In the genomic region with DNA sequence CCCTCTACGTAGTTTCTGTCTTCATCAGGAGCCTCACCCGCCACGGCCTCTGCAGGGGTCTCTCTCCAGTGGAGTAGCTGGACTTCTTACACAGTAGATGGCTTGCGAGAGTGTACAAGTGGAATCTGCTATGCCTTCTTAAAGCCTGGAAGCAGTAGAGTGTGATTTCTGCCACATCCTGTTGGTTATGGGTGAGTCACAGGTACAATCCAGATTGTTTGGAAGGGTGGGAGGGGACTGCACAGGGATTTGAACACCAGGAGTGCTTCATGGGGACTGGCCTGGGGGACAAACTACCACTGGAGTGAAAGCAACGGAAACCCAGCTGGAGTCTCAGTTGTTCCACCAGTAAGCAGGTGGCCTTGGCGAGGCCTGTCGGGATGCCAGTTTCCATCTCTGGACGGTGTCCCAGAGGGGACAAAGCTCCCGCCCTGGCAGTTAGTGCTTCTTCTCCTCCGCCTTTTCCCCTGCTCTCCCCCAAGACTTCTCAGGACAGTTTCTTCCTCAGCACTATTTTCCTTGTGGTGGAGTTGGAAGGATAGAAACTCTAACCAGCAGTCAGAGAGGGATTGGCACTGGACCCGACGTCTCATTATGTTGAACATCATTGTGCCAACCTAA, we compare ENCODE assay signal across 15 cellular contexts.
DNase-seq lines count a peak whose midpoint lies in the region; ATAC-seq, FAIRE-seq and TF ChIP-seq lines count a peak whose summit lies in the region.
"Had no signal": no experiment of that assay in that cellular context is flagged by ENCODE, and none has a peak within 500 bp of the region (broad histone marks: within the 10 kb centered on the region; RNA-seq: fewer than 3 reads in every experiment).

No MANE protein-coding gene starts in this region.

- peak; percentile 36 for FAIRE-seq in GM12892 (lab: Jason Lieb, UNC)

- peaks cover 0 to 2% of the 10 kb centered on the region in 2 donors for H3K9me3 ChIP-seq in lung (ENCODE audit: control insufficient read depth in 2 of 2, insufficient read depth in 1 of 2, low read length in 1 of 2)
- H3K9me3 ChIP-seq: ovary had no signal

- 90 to 92% methylated on average over 12 of the region's 12 CpGs for WGBS in lung, 2 donors

- H3K4me3 ChIP-seq in lung = no peak overlapping the region
- H3K4me3 ChIP-seq: ovary, SK-N-MC had no signal

- H3K4me1 ChIP-seq in lung (ENCODE audit: control insufficient read depth in 2 of 2, insufficient read depth in 2 of 2, low read length in 2 of 2) = no peaks in the 10 kb centered on the region

- H3K27ac ChIP-seq in lung (ENCODE audit: low read depth in 1 of 2, low read length in 1 of 2) = no peak overlapping the region
- H3K27ac ChIP-seq: ovary, SK-N-MC had no signal

- H3K36me3 ChIP-seq in lung (ENCODE audit: control insufficient read depth in 2 of 2, insufficient read depth in 2 of 2, low read length in 2 of 2) = no peaks in the 10 kb centered on the region
- H3K36me3 ChIP-seq: ovary had no signal

- TF ChIP-seq CTCF in lung (IDR thresholded peaks at IDR 0.05; ENCODE audit: control extremely low read depth, extremely low read depth) = no peak

- no peak for TF ChIP-seq POLR2A in GM12892 (IDR thresholded peaks at IDR 0.05; ENCODE audit: low read depth, low read length)

- DNase-seq in GM12892 (ENCODE audit: insufficient read length) (no peak), NCI-H1694 (lab: John Stamatoyannopoulos, UW) (peak; percentile 76), astrocyte of the hippocampus (ENCODE audit: low read depth, low spot score) (peak; percentile 50), lung (ENCODE audit: low spot score) (no peak), SKM-1 (lab: John Stamatoyannopoulos, UW; ENCODE audit: unreplicated experiment) (no peak)
- DNase-seq in stimulated activated CD4-positive, alpha-beta T cell treated with anti-CD3 and anti-CD28 coated beads, Interleukin-4, amount 100 ng/mL, for 24 hours = no peak
- DNase-seq: activated CD4-positive, alpha-beta T cell treated with anti-CD3 and anti-CD28 coated beads, Interleukin-2, amount 50 U/mL, for 4 hours; activated T-cell treated with anti-CD3 and anti-CD28 coated beads, Interleukin-2, amount 50 U/mL, for 4 hours; central memory CD4-positive, alpha-beta T cell; effector memory CD8-positive, alpha-beta T cell; ovary; stimulated activated CD4-positive, alpha-beta T cell treated with anti-CD3 and anti-CD28 coated beads, Interleukin-2, amount 100 ng/mL, for 48 hours had no signal

- peaks cover 3% of the 10 kb centered on the region for H3K27me3 ChIP-seq in lung (ENCODE audit: control insufficient read depth, insufficient read depth)
- H3K27me3 ChIP-seq: ovary had no signal

- ATAC-seq in lung (ENCODE audit: insufficient read depth, low FRiP score) (peak; percentile 6), HG03521 (IDR thresholded peaks at IDR 0.05; ENCODE audit: unreplicated experiment) (no peak), GM18498 (IDR thresholded peaks at IDR 0.05; ENCODE audit: unreplicated experiment) (no peak)
- ATAC-seq: activated T-cell treated with anti-CD3 and anti-CD28 coated beads, Interleukin-2, amount 50 U/mL, for 4 hours had no signal

Comparison
In these comparisons a context has a peak if more than half of its experiments do, and no peak if none do; other contexts are left out.
1. DNase-seq: peak in NCI-H1694 (single experiment) and astrocyte of the hippocampus (single experiment); none in GM12892 (single experiment), lung (single experiment), SKM-1 (single experiment) and stimulated activated CD4-positive, alpha-beta T cell treated with anti-CD3 and anti-CD28 coated beads, Interleukin-4, amount 100 ng/mL, for 24 hours (single experiment).